In genomic region chr17:82630212-82630611, GRCh38 we compare ENCODE assay signal across 30 cellular contexts.
"Had no signal": no experiment of that assay in that cellular context is flagged by ENCODE, and none has a peak within 500 bp of the region (broad histone marks: within the 10 kb centered on the region; RNA-seq: fewer than 3 reads in every experiment).

No MANE protein-coding gene starts in this region.

- H3K36me3 Mint-ChIP-seq: activated naive CD8-positive, alpha-beta T cell had no signal

- H3K27ac Mint-ChIP-seq: activated B cell treated with CpG ODN at 0.5 μM for 24 hours; activated CD8-positive, alpha-beta memory T cell treated with anti-CD3 and anti-CD28 coated beads, Interleukin-2, amount 10 ng/mL, durations not matched to agents 7 days and 5 days; activated CD8-positive, alpha-beta T cell treated with anti-CD3 and anti-CD28 coated beads for 36 hours; activated naive CD8-positive, alpha-beta T cell; activated T-helper 17 cell treated with anti-CD3 and anti-CD28 coated beads, Interleukin-2, amount 50 U/mL, for 72 hours had no signal

- H3K9me3 Mint-ChIP-seq: activated B cell treated with CpG ODN at 0.5 μM for 24 hours; activated CD8-positive, alpha-beta T cell treated with anti-CD3 and anti-CD28 coated beads for 36 hours; activated T-helper 17 cell treated with anti-CD3 and anti-CD28 coated beads, Interleukin-2, amount 50 U/mL, for 72 hours; neural crest cell had no signal

- H3K4me1 Mint-ChIP-seq: neural crest cell had no signal

- H3K4me3 Mint-ChIP-seq: activated B cell treated with CpG ODN at 0.5 μM for 24 hours; activated CD8-positive, alpha-beta memory T cell treated with anti-CD3 and anti-CD28 coated beads, Interleukin-2, amount 10 ng/mL, durations not matched to agents 7 days and 5 days; activated CD8-positive, alpha-beta T cell treated with anti-CD3 and anti-CD28 coated beads for 36 hours; activated naive CD8-positive, alpha-beta T cell; activated T-helper 17 cell treated with anti-CD3 and anti-CD28 coated beads, Interleukin-2, amount 50 U/mL, for 72 hours; neural crest cell had no signal

- H3K27me3 ChIP-seq: adrenal gland, ascending aorta, brain microvascular endothelial cell, esophagus squamous epithelium, heart right ventricle, ovary, stomach, suprapubic skin, tibial nerve, uterus had no signal

- H3K4me1 ChIP-seq: ascending aorta, uterus had no signal

- H3K36me3 ChIP-seq: ovary, uterus had no signal

- H3K9me3 ChIP-seq: adrenal gland, ascending aorta, esophagus squamous epithelium, heart right ventricle, mucosa of descending colon, ovary, stomach, suprapubic skin, tibial nerve, uterus had no signal

- H3K27me3 Mint-ChIP-seq: activated B cell treated with CpG ODN at 0.5 μM for 24 hours; activated CD8-positive, alpha-beta memory T cell treated with anti-CD3 and anti-CD28 coated beads, Interleukin-2, amount 10 ng/mL, durations not matched to agents 7 days and 5 days; activated CD8-positive, alpha-beta T cell treated with anti-CD3 and anti-CD28 coated beads for 36 hours; activated naive CD8-positive, alpha-beta T cell; activated T-helper 17 cell treated with anti-CD3 and anti-CD28 coated beads, Interleukin-2, amount 50 U/mL, for 72 hours had no signal

- ATAC-seq: activated CD8-positive, alpha-beta memory T cell treated with anti-CD3 and anti-CD28 coated beads, Interleukin-2, amount 10 ng/mL, durations not matched to agents 7 days and 5 days; activated CD8-positive, alpha-beta T cell treated with anti-CD3 and anti-CD28 coated beads for 36 hours; activated T-helper 17 cell treated with anti-CD3 and anti-CD28 coated beads, Interleukin-2, amount 50 U/mL, for 72 hours; heart right ventricle; left colon; mucosa of descending colon; right cardiac atrium had no signal

- H3K4me3 ChIP-seq: adrenal gland, ascending aorta, esophagus squamous epithelium, heart right ventricle, mucosa of descending colon, ovary, stomach, suprapubic skin, tibial nerve, uterus had no signal

- H3K27ac ChIP-seq: adrenal gland, ascending aorta, brain microvascular endothelial cell, esophagus squamous epithelium, heart right ventricle, stomach, suprapubic skin, tibial nerve, uterus had no signal

- DNase-seq: activated B cell treated with CpG ODN at 0.5 μM for 24 hours; activated CD4-positive, alpha-beta T cell treated with anti-CD3 and anti-CD28 coated beads for 4 hours; activated CD8-positive, alpha-beta memory T cell treated with anti-CD3 and anti-CD28 coated beads, Interleukin-2, amount 10 ng/mL, durations not matched to agents 7 days and 5 days; activated CD8-positive, alpha-beta T cell treated with anti-CD3 and anti-CD28 coated beads for 36 hours; activated naive CD4-positive, alpha-beta T cell; activated T-cell treated with anti-CD3 and anti-CD28 coated beads for 4 hours; adrenal gland; brain microvascular endothelial cell; central memory CD4-positive, alpha-beta T cell; effector memory CD4-positive, alpha-beta T cell; esophagus squamous epithelium; heart right ventricle; islet precursor cell; left colon; mesenchymal stem cell; ovary; right cardiac atrium; stimulated activated CD4-positive, alpha-beta T cell treated with anti-CD3 and anti-CD28 coated beads, Interleukin-12 subunit alpha, Interleukin-12 subunit beta, amount 100 ng/mL, for 4 hours; stimulated activated CD4-positive, alpha-beta T cell treated with anti-CD3 and anti-CD28 coated beads, Interleukin-4, amount 100 ng/mL, for 4 hours; stomach; T-helper 1 cell; T-helper 9 cell; uterus had no signal
